Comparison of ENCODE assay signal across 4 cellular contexts in the genomic region with DNA sequence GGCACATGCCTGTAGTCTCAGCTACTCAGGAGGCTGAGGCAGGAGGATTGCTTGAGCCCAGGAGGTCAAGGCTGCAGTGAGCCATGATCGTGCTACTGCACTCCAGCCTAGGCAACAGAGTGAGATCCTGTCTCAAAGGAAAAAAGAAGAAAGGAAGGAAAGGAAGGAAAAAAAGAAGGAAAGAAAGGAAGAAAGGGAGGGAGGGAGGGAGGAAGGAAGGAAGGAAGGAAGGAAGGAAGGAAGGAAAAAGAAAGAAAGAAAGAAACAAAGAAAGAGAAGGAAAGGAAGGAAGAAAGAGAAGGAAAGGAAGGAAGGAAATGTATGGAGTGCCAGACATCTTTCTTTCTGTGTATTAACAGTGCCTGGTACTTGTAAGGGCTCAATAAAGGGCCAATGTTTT. TPM values are rescaled to one million over a fixed set of nuclear protein-coding genes. Genes with fewer than 3 reads are reported as not detected.
"Had no signal": no experiment of that assay in that cellular context is flagged by ENCODE, and none has a peak within 500 bp of the region (broad histone marks: within the 10 kb centered on the region; RNA-seq: fewer than 3 reads in every experiment).

No MANE protein-coding gene starts in this region.

RNA-seq across cellular contexts. Expression of gene BNIP5, which starts 1.5 kb away (rescaled TPM):
- total RNA-seq: GM23248, H4, H7, IMR-90 had no signal
- polyA plus RNA-seq: GM23248, IMR-90 had no signal
